In the genomic region with DNA sequence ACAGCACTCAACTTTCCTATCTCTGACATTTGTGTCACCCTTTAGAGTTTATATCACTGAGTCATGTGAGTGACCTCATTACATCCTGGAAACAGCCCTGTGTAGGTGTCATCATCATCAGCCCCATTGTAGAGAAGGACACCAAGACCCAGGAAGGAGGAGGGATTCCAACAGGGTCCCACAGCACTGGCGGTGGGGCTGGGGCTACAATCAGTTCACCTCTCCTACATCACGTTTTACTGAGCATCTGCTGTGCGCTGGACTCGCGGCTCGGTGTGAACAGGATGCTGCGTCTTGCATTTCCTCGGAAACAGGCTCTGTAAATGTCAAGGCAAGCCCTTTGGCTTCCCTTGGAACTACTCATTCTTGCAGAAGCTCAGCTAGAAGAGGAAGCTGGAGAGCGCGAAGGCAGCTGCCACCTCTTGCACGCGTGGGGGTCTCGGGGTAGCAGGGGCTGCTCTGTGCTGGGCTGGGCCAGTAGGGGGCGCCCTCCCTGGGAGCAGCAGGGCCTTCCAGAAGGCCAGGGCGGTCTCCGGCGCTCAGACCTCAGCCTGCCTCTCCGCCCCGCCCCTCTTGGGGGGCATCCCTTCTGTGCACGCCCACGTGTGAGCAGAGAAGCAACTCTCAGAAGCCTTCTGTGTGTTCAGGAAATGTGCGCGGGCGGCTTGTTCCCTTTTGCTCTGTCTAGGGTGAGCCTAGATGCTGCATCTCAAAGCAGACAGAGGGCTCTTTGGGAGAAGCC, we compare ENCODE assay signal across 8 cellular contexts. TPM values are rescaled to one million over a fixed set of nuclear protein-coding genes. Genes with fewer than 3 reads are reported as not detected.
DNase-seq lines count a peak whose midpoint lies in the region; ATAC-seq, FAIRE-seq and TF ChIP-seq lines count a peak whose summit lies in the region.

No MANE protein-coding gene starts in this region.

- no peak for DNase-seq in CD14-positive monocyte (ENCODE audit: low spot score)
- DNase-seq in activated CD4-positive, alpha-beta T cell treated with anti-CD3 and anti-CD28 coated beads, Interleukin-2, amount 50 U/mL, for 1 hour = peak; percentile 20
- DNase-seq in effector memory CD8-positive, alpha-beta T cell = peak; percentile 14 to 25 (median 16)
- DNase-seq in stimulated activated CD4-positive, alpha-beta T cell treated with anti-CD3 and anti-CD28 coated beads, Interleukin-12 subunit alpha, Interleukin-12 subunit beta, amount 100 ng/mL, for 4 hours = peak; percentile 55
- no peak for DNase-seq in lower leg skin (ENCODE audit: low spot score in 2 of 2)
- DNase-seq in small intestine = no peak

- H3K4me1 ChIP-seq in small intestine (ENCODE audit: control insufficient read depth in 2 of 2, insufficient read depth in 1 of 2, low read depth in 1 of 2, low read length in 1 of 2) = peaks cover 0 to 4% of the 10 kb centered on the region in 2 donors

- H3K4me1 Mint-ChIP-seq in CD14-positive monocyte = peaks cover 13% of the 10 kb centered on the region
- H3K4me1 Mint-ChIP-seq in effector memory CD8-positive, alpha-beta T cell (ENCODE audit: low read depth in 2 of 2) = peaks cover 0 to 8% of the 10 kb centered on the region in 2 donors

- intact Hi-C loops in CD14-positive monocyte (cut with micrococcal nuclease) = no loop called here
- intact Hi-C loops in lower leg skin (cut with DNase I; ENCODE audit: low total_unique reads) = no loop called here

- ATAC-seq in GM19467 (IDR thresholded peaks at IDR 0.05; ENCODE audit: unreplicated experiment) = peak; percentile 78
- ATAC-seq in HG03565 (IDR thresholded peaks at IDR 0.05; ENCODE audit: unreplicated experiment) = peak; percentile 77
- ATAC-seq in effector memory CD8-positive, alpha-beta T cell (replicated peaks) = peak; percentile 67

- TF ChIP-seq CTCF in CD14-positive monocyte (IDR thresholded peaks at IDR 0.05) (peak; percentile 65), lower leg skin (IDR thresholded peaks at IDR 0.05) (no peak)

- H3K27ac Mint-ChIP-seq in CD14-positive monocyte = no peak overlapping the region
- H3K27ac Mint-ChIP-seq in effector memory CD8-positive, alpha-beta T cell = no peak overlapping the region

- H3K4me3 Mint-ChIP-seq in CD14-positive monocyte = no peak overlapping the region
- peak overlapping the region; percentile 47 to 62 for H3K4me3 Mint-ChIP-seq in effector memory CD8-positive, alpha-beta T cell

- no peaks in the 10 kb centered on the region for H3K9me3 ChIP-seq in small intestine (ENCODE audit: control insufficient read depth, low read depth)

- H3K27me3 ChIP-seq in small intestine (ENCODE audit: control insufficient read depth in 2 of 2, insufficient read depth in 2 of 2, low read length in 2 of 2) = no peaks in the 10 kb centered on the region

- no peaks in the 10 kb centered on the region for H3K9me3 Mint-ChIP-seq in CD14-positive monocyte
- no peaks in the 10 kb centered on the region for H3K9me3 Mint-ChIP-seq in effector memory CD8-positive, alpha-beta T cell

- WGBS in lower leg skin, 2 donors = 55 to 82% methylated on average over 21 to 23 of the region's 24 CpGs
- 56 to 69% (median 67%) methylated on average over 24 of the region's 24 CpGs for WGBS in small intestine, 3 donors

- no peaks in the 10 kb centered on the region for H3K36me3 Mint-ChIP-seq in CD14-positive monocyte
- no peaks in the 10 kb centered on the region for H3K36me3 Mint-ChIP-seq in effector memory CD8-positive, alpha-beta T cell (ENCODE audit: insufficient read depth)

- no peak for TF ChIP-seq POLR2A in lower leg skin (IDR thresholded peaks at IDR 0.05)

- FAIRE-seq in small intestine (lab: Jason Lieb, UNC) = no peak

- peaks cover 7 to 9% (median 8%) of the 10 kb centered on the region in 3 donors for H3K27me3 Mint-ChIP-seq in CD14-positive monocyte (ENCODE audit: low read depth in 3 of 3)
- peaks cover 0 to 16% of the 10 kb centered on the region in 2 donors for H3K27me3 Mint-ChIP-seq in effector memory CD8-positive, alpha-beta T cell

- peak overlapping the region in 1 of 2 donors; percentile 73 for H3K27ac ChIP-seq in small intestine (ENCODE audit: low read depth in 1 of 2, low read length in 1 of 2)

- H3K4me3 ChIP-seq in lower leg skin (ENCODE audit: low read depth, poor library complexity, severe bottlenecking) (no peak overlapping the region), small intestine (ENCODE audit: low read depth in 1 of 2, low read length in 2 of 2) (no peak overlapping the region)

- H3K36me3 ChIP-seq in small intestine (ENCODE audit: control insufficient read depth in 2 of 2, insufficient read depth in 2 of 2, low read length in 2 of 2) = no peaks in the 10 kb centered on the region

RNA-seq across cellular contexts. Expression of a gene that starts 29.0 kb away (rescaled TPM):
- polyA plus RNA-seq in CD14-positive monocyte (not detected), small intestine (1 to 10 TPM in 1 of 3 donors, under 1 TPM in 2; 0.07 to 4.5 (median 0.54) TPM)
- total RNA-seq in lower leg skin = under 1 TPM in 1 of 4 donors, not detected in 3; 0.96 TPM

Comparison
In these comparisons a context has a peak if more than half of its experiments do, and no peak if none do; other contexts are left out.
1. DNase-seq: peak in activated CD4-positive, alpha-beta T cell treated with anti-CD3 and anti-CD28 coated beads, Interleukin-2, amount 50 U/mL, for 1 hour (single experiment), effector memory CD8-positive, alpha-beta T cell (3 of 3) and stimulated activated CD4-positive, alpha-beta T cell treated with anti-CD3 and anti-CD28 coated beads, Interleukin-12 subunit alpha, Interleukin-12 subunit beta, amount 100 ng/mL, for 4 hours (single experiment); none in CD14-positive monocyte (single experiment), lower leg skin (0 of 2) and small intestine (single experiment).
2. H3K4me3 Mint-ChIP-seq: peak in effector memory CD8-positive, alpha-beta T cell (2 of 2); none in CD14-positive monocyte (0 of 2).
3. Peak in every context shown above with its lines, with median percentiles within 50 percentile points of each other: ATAC-seq.